Comparison of ENCODE assay signal across 21 cellular contexts in the genomic region with DNA sequence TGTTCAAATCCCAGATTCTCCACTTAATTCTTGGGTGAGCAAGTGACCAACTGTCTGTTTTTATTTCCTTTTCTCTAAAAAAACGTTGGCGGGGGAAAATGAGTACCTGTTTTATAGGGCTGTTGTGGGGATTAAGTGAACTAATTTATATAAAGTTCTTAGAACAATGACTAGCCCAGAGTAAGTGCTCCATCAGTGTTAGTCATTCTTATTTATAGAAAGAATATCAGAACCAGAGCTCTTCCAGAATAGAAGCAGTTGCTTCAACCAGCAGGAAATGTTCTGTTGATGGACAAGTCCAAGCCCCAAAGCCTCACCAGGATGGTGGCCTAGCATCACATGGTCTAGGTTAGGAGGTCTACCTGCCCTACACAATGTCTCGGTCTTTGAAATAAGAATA.
DNase-seq lines count a peak whose midpoint lies in the region; ATAC-seq and TF ChIP-seq lines count a peak whose summit lies in the region.
"Had no signal": no experiment of that assay in that cellular context is flagged by ENCODE, and none has a peak within 500 bp of the region (broad histone marks: within the 10 kb centered on the region; RNA-seq: fewer than 3 reads in every experiment).

No MANE protein-coding gene starts in this region.

- H3K27me3 ChIP-seq in mucosa of rectum (ENCODE audit: control insufficient read depth in 2 of 2, insufficient read depth in 2 of 2, low read length in 2 of 2): no peaks in the 10 kb centered on the region
- H3K27me3 ChIP-seq in upper lobe of left lung: no peaks in the 10 kb centered on the region
- H3K27me3 ChIP-seq: uterus had no signal

- H3K4me3 ChIP-seq in mucosa of rectum (ENCODE audit: low read length in 2 of 2) (no peak overlapping the region), upper lobe of left lung (no peak overlapping the region)
- H3K4me3 ChIP-seq: GM23338, uterus had no signal

- ATAC-seq in upper lobe of left lung (ENCODE audit: low FRiP score in 2 of 2) (no peak), GM21526 (IDR thresholded peaks at IDR 0.05; ENCODE audit: low FRiP score, unreplicated experiment) (no peak)
- ATAC-seq: CD8-positive, alpha-beta T cell; GM23338 had no signal

- peaks cover 21 to 35% of the 10 kb centered on the region in 2 donors for H3K4me1 ChIP-seq in mucosa of rectum (ENCODE audit: control insufficient read depth in 2 of 2, insufficient read depth in 2 of 2, low read length in 2 of 2)
- peaks cover 0 to 5% (median 1%) of the 10 kb centered on the region in 4 donors for H3K4me1 ChIP-seq in upper lobe of left lung
- H3K4me1 ChIP-seq: uterus had no signal

- intact Hi-C loops in activated naive CD4-positive, alpha-beta T cell treated with anti-CD3 and anti-CD28 coated beads for 36 hours (cut with micrococcal nuclease): loop anchor here (10.0 kb wide), 1 partner anchor 992 kb away; the partner anchor contains the start of gene KLF4

- H3K36me3 ChIP-seq in mucosa of rectum (ENCODE audit: control insufficient read depth in 2 of 2, insufficient read depth in 2 of 2, low read length in 2 of 2) (no peaks in the 10 kb centered on the region), upper lobe of left lung (no peaks in the 10 kb centered on the region)
- H3K36me3 ChIP-seq: uterus had no signal

- no peak for TF ChIP-seq POLR2A in upper lobe of left lung (IDR thresholded peaks at IDR 0.05)

- TF ChIP-seq EP300 in upper lobe of left lung (IDR thresholded peaks at IDR 0.05): no peak

- H3K4me1 Mint-ChIP-seq in activated naive CD4-positive, alpha-beta T cell treated with anti-CD3 and anti-CD28 coated beads for 36 hours (ENCODE audit: low read depth): peaks cover 3% of the 10 kb centered on the region

- no peak overlapping the region for H3K9ac ChIP-seq in mucosa of rectum (ENCODE audit: low read depth in 1 of 2, low read length in 2 of 2)

- no peak overlapping the region for H3K4me3 Mint-ChIP-seq in activated naive CD4-positive, alpha-beta T cell treated with anti-CD3 and anti-CD28 coated beads for 36 hours
- H3K4me3 Mint-ChIP-seq: CD8-positive, alpha-beta T cell; GM23338; T-helper 1 cell treated with Interleukin-12 subunit alpha and Interleukin-12 subunit beta and Interleukin-4 antibody, amounts not matched to agents 30 μg/mL and 1 μg/mL, for 36 hours had no signal

- no peaks in the 10 kb centered on the region for H3K36me3 Mint-ChIP-seq in activated naive CD4-positive, alpha-beta T cell treated with anti-CD3 and anti-CD28 coated beads for 36 hours (ENCODE audit: low read depth)
- H3K36me3 Mint-ChIP-seq: CD8-positive, alpha-beta T cell had no signal

- DNase-seq in AG08395 (ENCODE audit: low spot score) (peak; percentile 19), M059J (ENCODE audit: low read depth) (peak; percentile 61), epithelial cell of prostate (ENCODE audit: low read depth, low spot score) (no peak), upper lobe of left lung (no peak), NCI-H1694 treated with DMSO at 0.1 percent for 48 hours (lab: John Stamatoyannopoulos, UW) (no peak)
- DNase-seq in activated naive CD4-positive, alpha-beta T cell treated with anti-CD3 and anti-CD28 coated beads for 36 hours: no peak
- DNase-seq: activated CD8-positive, alpha-beta memory T cell treated with anti-CD3 and anti-CD28 coated beads, Interleukin-2, amount 50 U/mL, for 48 hours; activated effector memory CD4-positive, alpha-beta T cell treated with Interleukin-2 at 50 U/mL for 16 hours; CD8-positive, alpha-beta T cell; effector memory CD4-positive, alpha-beta T cell; foreskin melanocyte; NCI-H526 treated with DMSO at 0.1 percent for 48 hours; SHP77 treated with DMSO at 0.1 percent for 48 hours; small intestine; stimulated activated CD4-positive, alpha-beta T cell treated with anti-CD3 and anti-CD28 coated beads, Interleukin-4, amount 100 ng/mL, for 1 hour; uterus had no signal

- WGBS in upper lobe of left lung, 2 donors: 50 to 55% methylated on average over 3 of the region's 3 CpGs

- H3K27me3 Mint-ChIP-seq in activated naive CD4-positive, alpha-beta T cell treated with anti-CD3 and anti-CD28 coated beads for 36 hours (ENCODE audit: low read depth): no peaks in the 10 kb centered on the region

- peak overlapping the region; percentile 89 for H3K27ac ChIP-seq in epithelial cell of prostate
- H3K27ac ChIP-seq in mucosa of rectum (ENCODE audit: low read depth in 2 of 2, low read length in 2 of 2): peak overlapping the region; percentile 46 to 56
- H3K27ac ChIP-seq in upper lobe of left lung: no peak overlapping the region
- H3K27ac ChIP-seq: uterus had no signal

- H3K9me3 Mint-ChIP-seq in activated naive CD4-positive, alpha-beta T cell treated with anti-CD3 and anti-CD28 coated beads for 36 hours: no peaks in the 10 kb centered on the region
- H3K9me3 Mint-ChIP-seq: CD8-positive, alpha-beta T cell; GM23338; T-helper 1 cell treated with Interleukin-12 subunit alpha and Interleukin-12 subunit beta and Interleukin-4 antibody, amounts not matched to agents 30 μg/mL and 1 μg/mL, for 36 hours had no signal

- H3K9me3 ChIP-seq in mucosa of rectum (ENCODE audit: control insufficient read depth in 2 of 2, low read length in 2 of 2) (no peaks in the 10 kb centered on the region), upper lobe of left lung (no peaks in the 10 kb centered on the region)
- H3K9me3 ChIP-seq: uterus had no signal

- no peak for TF ChIP-seq CTCF in upper lobe of left lung (IDR thresholded peaks at IDR 0.05)

- CTCF ChIA-PET in activated naive CD4-positive, alpha-beta T cell treated with anti-CD3 and anti-CD28 coated beads for 36 hours (lab: Charles Lee): no interaction called here

- H3K27ac Mint-ChIP-seq in activated naive CD4-positive, alpha-beta T cell treated with anti-CD3 and anti-CD28 coated beads for 36 hours: no peak overlapping the region
- H3K27ac Mint-ChIP-seq: CD8-positive, alpha-beta T cell; GM23338; progenitor cell of endocrine pancreas; T-helper 1 cell treated with Interleukin-12 subunit alpha and Interleukin-12 subunit beta and Interleukin-4 antibody, amounts not matched to agents 30 μg/mL and 1 μg/mL, for 36 hours had no signal

Comparison
In these comparisons a context has a peak if more than half of its experiments do, and no peak if none do; other contexts are left out.
1. DNase-seq: peak in AG08395 (single experiment) and M059J (single experiment); none in epithelial cell of prostate (single experiment), activated naive CD4-positive, alpha-beta T cell treated with anti-CD3 and anti-CD28 coated beads for 36 hours (single experiment), upper lobe of left lung (0 of 2) and NCI-H1694 treated with DMSO at 0.1 percent for 48 hours (single experiment).
2. H3K27ac ChIP-seq: peak in epithelial cell of prostate (single experiment) and mucosa of rectum (2 of 2); none in upper lobe of left lung (0 of 4).